In genomic region chr9:68653141-68653595, GRCh38 we compare ENCODE assay signal across 12 cellular contexts. TPM values are rescaled to one million over a fixed set of nuclear protein-coding genes. Genes with fewer than 3 reads are reported as not detected.
DNase-seq lines count a peak whose midpoint lies in the region; ATAC-seq, FAIRE-seq and TF ChIP-seq lines count a peak whose summit lies in the region.
"Had no signal": no experiment of that assay in that cellular context is flagged by ENCODE, and none has a peak within 500 bp of the region (broad histone marks: within the 10 kb centered on the region; RNA-seq: fewer than 3 reads in every experiment).

No MANE protein-coding gene starts in this region.

- no peaks in the 10 kb centered on the region for H3K9me3 ChIP-seq in endodermal cell (ENCODE audit: control insufficient read depth, low read length)
- H3K9me3 ChIP-seq: SK-N-SH had no signal

- H3K27ac ChIP-seq in endodermal cell (ENCODE audit: low read depth, low read length): no peak overlapping the region

- no peak overlapping the region for H3K4me3 ChIP-seq in endodermal cell (ENCODE audit: low read length)

- 90 to 92% methylated on average over 5 to 6 of the region's 6 CpGs for WGBS in endodermal cell (ENCODE audit: insufficient coverage in 1 of 2, insufficient read length in 1 of 2), 2 experiments

- H3K9me3 Mint-ChIP-seq in endodermal cell: no peaks in the 10 kb centered on the region

- no peak overlapping the region for H3K9ac ChIP-seq in endodermal cell (ENCODE audit: extremely low read depth, low read length, poor library complexity, severe bottlenecking)
- H3K9ac ChIP-seq: SK-N-SH had no signal

- TF ChIP-seq CTCF in D721Med (IDR thresholded peaks at IDR 0.05; ENCODE audit: insufficient read depth, missing control alignments) (no peak), endodermal cell (conservative IDR thresholded peaks at IDR 0.05) (no peak)

- H3K36me3 Mint-ChIP-seq in endodermal cell (ENCODE audit: low read depth): no peaks in the 10 kb centered on the region

- no peaks in the 10 kb centered on the region for H3K27me3 Mint-ChIP-seq in endodermal cell (ENCODE audit: insufficient read depth)

- no peaks in the 10 kb centered on the region for H3K4me1 Mint-ChIP-seq in endodermal cell

- H3K27me3 ChIP-seq in endodermal cell (ENCODE audit: control insufficient read depth, insufficient read depth, low read length, poor library complexity, severe bottlenecking): no peaks in the 10 kb centered on the region

- no peaks in the 10 kb centered on the region for H3K36me3 ChIP-seq in endodermal cell (ENCODE audit: control insufficient read depth, insufficient read depth, low read length)

- no peak overlapping the region for H3K4me3 Mint-ChIP-seq in endodermal cell

- no peaks in the 10 kb centered on the region for H3K4me1 ChIP-seq in endodermal cell (ENCODE audit: control insufficient read depth, insufficient read depth, low read length)

- ATAC-seq in GM21723 (IDR thresholded peaks at IDR 0.05; ENCODE audit: unreplicated experiment) (peak; percentile 86), HG03457 (IDR thresholded peaks at IDR 0.05; ENCODE audit: unreplicated experiment) (peak; percentile 83)

- no peak for FAIRE-seq in D721Med (lab: Jason Lieb, UNC)

- no peak overlapping the region for H3K27ac Mint-ChIP-seq in endodermal cell

- DNase-seq in activated CD8-positive, alpha-beta memory T cell treated with anti-CD3 and anti-CD28 coated beads for 48 hours (ENCODE audit: low read depth in 2 of 3, low spot score in 2 of 3): peak in 2 of 3 experiments; percentile 9
- no peak for DNase-seq in activated CD8-positive, alpha-beta memory T cell treated with anti-CD3 and anti-CD28 coated beads, Interleukin-2, amount 50 U/mL, for 4 hours
- DNase-seq in stimulated activated CD8-positive, alpha-beta memory T cell treated with anti-CD3 and anti-CD28 coated beads, Interleukin-7, amount 100 ng/mL, for 48 hours (ENCODE audit: extremely low read depth in 1 of 2, low read depth in 1 of 2): peak; percentile 9 to 39
- DNase-seq in D721Med (ENCODE audit: insufficient read length, low spot score) (no peak), mesenteric fat pad (ENCODE audit: low spot score) (no peak), endodermal cell (no peak)
- DNase-seq: amygdala, NCI-H1694, SK-N-SH had no signal

RNA-seq across cellular contexts. Expression of gene PIP5K1B, which starts 51.9 kb away (rescaled TPM):
- 0.74 TPM for total RNA-seq in mesenteric fat pad
- 10 to 100 TPM in 1 of 2 donors, 1 to 10 TPM in 1; 8.5 to 10.2 TPM for total RNA-seq in endodermal cell
- polyA plus RNA-seq in endodermal cell (2013, experiment 1 of 2): 13.3 TPM
- polyA plus RNA-seq in endodermal cell (2013, experiment 2 of 2): 14.4 TPM
- polyA plus RNA-seq: AG04450, SK-N-SH had no signal

Comparison
In these comparisons a context has a peak if more than half of its experiments do, and no peak if none do; other contexts are left out.
1. DNase-seq: peak in activated CD8-positive, alpha-beta memory T cell treated with anti-CD3 and anti-CD28 coated beads for 48 hours (2 of 3) and stimulated activated CD8-positive, alpha-beta memory T cell treated with anti-CD3 and anti-CD28 coated beads, Interleukin-7, amount 100 ng/mL, for 48 hours (2 of 2); none in activated CD8-positive, alpha-beta memory T cell treated with anti-CD3 and anti-CD28 coated beads, Interleukin-2, amount 50 U/mL, for 4 hours (single experiment), D721Med (single experiment), mesenteric fat pad (single experiment) and endodermal cell (single experiment).